ENCODE assay signal across 8 cellular contexts in genomic region chr1:243850013-243850367, GRCh38. TPM values are rescaled to one million over a fixed set of nuclear protein-coding genes. Genes with fewer than 3 reads are reported as not detected.
DNase-seq lines count a peak whose midpoint lies in the region; ATAC-seq and TF ChIP-seq lines count a peak whose summit lies in the region.

AKT3 (minus strand) TSS chr1:243850243; CDS start chr1:243843170, 7,073 bp downstream.

- H3K4me3 Mint-ChIP-seq in stimulated activated naive CD8-positive, alpha-beta T cell treated with anti-CD3 and anti-CD28 coated beads, Interleukin-15, amount 100 ng/mL, for 72 hours: peak within 1 kb of the TSS; percentile 99

- peaks cover 30% of the 10 kb centered on the region for H3K4me1 Mint-ChIP-seq in stimulated activated naive CD8-positive, alpha-beta T cell treated with anti-CD3 and anti-CD28 coated beads, Interleukin-15, amount 100 ng/mL, for 72 hours

- H3K9me3 ChIP-seq in HUES6 (ENCODE audit: control insufficient read depth, insufficient read depth, low read depth, low read length) (no peaks in the 10 kb centered on the region), breast epithelium (no peaks in the 10 kb centered on the region)

- no peak for TF ChIP-seq POLR2A in breast epithelium (IDR thresholded peaks at IDR 0.05)

- H3K36me3 ChIP-seq in HUES6 (ENCODE audit: control insufficient read depth, insufficient read depth, low read length) (no peaks in the 10 kb centered on the region), breast epithelium (no peaks in the 10 kb centered on the region), kidney epithelial cell (ENCODE audit: control insufficient read depth, insufficient read depth, low read length) (no peaks in the 10 kb centered on the region)

- H3K27me3 ChIP-seq in HUES6 (ENCODE audit: control insufficient read depth, insufficient read depth, low read length) (no peaks in the 10 kb centered on the region), breast epithelium (no peaks in the 10 kb centered on the region), kidney epithelial cell (ENCODE audit: control insufficient read depth, insufficient read depth, low read length) (no peaks in the 10 kb centered on the region)

- intact Hi-C loops in breast epithelium (cut with DNase I; ENCODE audit: low total_unique reads): no loop called here

- TF ChIP-seq CTCF in breast epithelium (IDR thresholded peaks at IDR 0.05) (no peak), kidney epithelial cell (IDR thresholded peaks at IDR 0.05; ENCODE audit: insufficient read depth, low read length, poor library complexity, severe bottlenecking) (no peak)

- H3K27ac ChIP-seq in HUES6 (ENCODE audit: low read depth, low read length) (peak within 1 kb of the TSS; percentile 96), breast epithelium (peak within 1 kb of the TSS; percentile 95 to 98)

- peak within 1 kb of the TSS; percentile 99 for H3K27ac Mint-ChIP-seq in stimulated activated naive CD8-positive, alpha-beta T cell treated with anti-CD3 and anti-CD28 coated beads, Interleukin-15, amount 100 ng/mL, for 72 hours

- peak within 1 kb of the TSS; percentile 89 for H3K9ac ChIP-seq in HUES6 (ENCODE audit: low read length)

- DNase-seq in Ammon's horn (ENCODE audit: low spot score) (peak; percentile 82), breast epithelium (ENCODE audit: low spot score in 2 of 2) (no peak), kidney epithelial cell (ENCODE audit: low read depth) (no peak), NCI-H2029 (lab: John Stamatoyannopoulos, UW) (no peak)
- no peak for DNase-seq in stimulated activated naive CD8-positive, alpha-beta T cell treated with anti-CD3 and anti-CD28 coated beads, Interleukin-15, amount 100 ng/mL, for 72 hours

- H3K27me3 Mint-ChIP-seq in stimulated activated naive CD8-positive, alpha-beta T cell treated with anti-CD3 and anti-CD28 coated beads, Interleukin-15, amount 100 ng/mL, for 72 hours: no peaks in the 10 kb centered on the region

- no peaks in the 10 kb centered on the region for H3K9me3 Mint-ChIP-seq in stimulated activated naive CD8-positive, alpha-beta T cell treated with anti-CD3 and anti-CD28 coated beads, Interleukin-15, amount 100 ng/mL, for 72 hours

- no peak for ATAC-seq in stimulated activated naive CD8-positive, alpha-beta T cell treated with anti-CD3 and anti-CD28 coated beads, Interleukin-15, amount 100 ng/mL, for 72 hours
- no peak for ATAC-seq in HG03097 (IDR thresholded peaks at IDR 0.05; ENCODE audit: low FRiP score, unreplicated experiment)
- no peak for ATAC-seq in GM19455 (IDR thresholded peaks at IDR 0.05; ENCODE audit: unreplicated experiment)

- 0 out of 2 replicates have a peak, but pooled peaks cover 7% of the 10 kb centered on the region for H3K4me1 ChIP-seq in HUES6 (ENCODE audit: control insufficient read depth, insufficient read depth, low read length)
- no peaks in the 10 kb centered on the region for H3K4me1 ChIP-seq in breast epithelium

- H3K4me3 ChIP-seq in HUES6 (ENCODE audit: low read depth, low read length) (peak within 1 kb of the TSS; percentile 73), breast epithelium (peak within 1 kb of the TSS; percentile 85 to 96 (median 88)), kidney epithelial cell (ENCODE audit: low read depth, low read length) (peak within 1 kb of the TSS; percentile 75)

RNA-seq across cellular contexts. Expression of gene AKT3, which starts in this region (rescaled TPM):
- total RNA-seq in breast epithelium: 10 to 100 TPM; 49.6 to 58.7 (median 58.7) TPM
- total RNA-seq in kidney epithelial cell: 12.1 and 13.1 TPM in 2 replicates
